ENCODE assay signal across 9 cellular contexts in the genomic region with DNA sequence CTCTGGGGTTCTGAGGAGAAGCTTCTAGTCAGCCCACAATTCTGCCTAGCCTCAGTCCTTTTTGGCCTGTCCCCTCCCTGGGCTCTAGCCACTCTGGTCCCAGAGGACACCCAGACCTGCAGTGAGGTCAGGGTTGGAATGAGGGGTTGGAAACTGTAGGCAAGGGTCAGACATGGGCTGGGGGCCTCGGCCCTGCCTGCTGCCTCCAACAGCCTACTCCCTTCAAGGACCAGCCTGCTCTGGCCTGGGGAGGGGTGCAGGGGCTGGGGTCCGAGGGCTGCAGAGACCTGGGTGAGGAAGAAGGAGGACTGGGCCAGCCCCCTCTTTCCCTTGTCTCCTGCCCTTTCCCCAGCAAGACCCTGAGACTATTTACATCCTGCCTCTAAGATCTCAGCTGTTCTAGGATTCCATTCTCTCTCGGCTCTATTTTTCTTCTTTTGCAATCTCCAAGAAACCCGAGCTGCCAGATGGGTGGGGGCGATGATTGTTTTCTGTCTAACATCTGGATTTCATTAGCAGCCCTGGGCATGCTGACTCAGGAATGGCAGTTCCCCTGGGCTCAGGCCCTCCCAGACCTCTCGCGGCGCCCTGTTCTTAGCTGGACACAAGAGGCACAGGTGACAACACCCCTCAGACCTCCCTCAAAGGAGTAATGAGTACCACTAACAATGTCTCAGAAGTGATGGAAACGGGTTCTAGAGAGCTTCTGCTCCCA. TPM values are rescaled to one million over a fixed set of nuclear protein-coding genes. Genes with fewer than 3 reads are reported as not detected.
DNase-seq lines count a peak whose midpoint lies in the region; ATAC-seq and TF ChIP-seq lines count a peak whose summit lies in the region.
"Had no signal": no experiment of that assay in that cellular context is flagged by ENCODE, and none has a peak within 500 bp of the region (broad histone marks: within the 10 kb centered on the region; RNA-seq: fewer than 3 reads in every experiment).

No MANE protein-coding gene starts in this region.

- peak overlapping the region; percentile 95 for H2BK20ac ChIP-seq in IMR-90 (ENCODE audit: low read depth, low read length)

- H3K27me3 ChIP-seq in IMR-90 (ENCODE audit: control insufficient read depth, insufficient read depth, low read length) (no peaks in the 10 kb centered on the region), tibial artery (no peaks in the 10 kb centered on the region)
- H3K27me3 ChIP-seq: right lobe of liver had no signal

- ATAC-seq in IMR-90 (ENCODE audit: low read depth): peak; percentile 80
- no peak for ATAC-seq in GM18909 (IDR thresholded peaks at IDR 0.05; ENCODE audit: poor library complexity, unreplicated experiment)
- ATAC-seq in GM18505 (IDR thresholded peaks at IDR 0.05; ENCODE audit: unreplicated experiment): no peak
- ATAC-seq: right lobe of liver had no signal

- peak overlapping the region; percentile 93 for H4K5ac ChIP-seq in IMR-90 (ENCODE audit: low read depth, low read length)

- H2AFZ ChIP-seq in IMR-90 (replicated peaks; ENCODE audit: low read length, poor library complexity): peak overlapping the region; percentile 39

- H3K4me3 ChIP-seq in IMR-90 (ENCODE audit: insufficient read depth, low read depth, low read length): no peak overlapping the region
- H3K4me3 ChIP-seq in coronary artery: peak overlapping the region; percentile 32
- H3K4me3 ChIP-seq in mesodermal cell (ENCODE audit: extremely low read depth, insufficient read depth, low read length, poor library complexity, severe bottlenecking): no peak overlapping the region
- no peak overlapping the region for H3K4me3 ChIP-seq in tibial artery

- TF ChIP-seq CTCF in IMR-90 (conservative IDR thresholded peaks at IDR 0.05; ENCODE audit: low read depth, low read length): no peak
- TF ChIP-seq CTCF in coronary artery (IDR thresholded peaks at IDR 0.05): no peak
- no peak for TF ChIP-seq CTCF in tibial artery (IDR thresholded peaks at IDR 0.05)

- TF ChIP-seq POLR2A in IMR-90 (IDR thresholded peaks at IDR 0.05; ENCODE audit: low read depth, low read length) (no peak), GM18505 (IDR thresholded peaks at IDR 0.05; ENCODE audit: borderline replicate concordance, extremely low read depth, insufficient read depth, insufficient read length) (no peak)

- H2AK5ac ChIP-seq in IMR-90 (ENCODE audit: low read depth, low read length): peak overlapping the region; percentile 93

- H3K9me3 ChIP-seq in IMR-90 (ENCODE audit: control insufficient read depth, insufficient read depth, low read length): no peaks in the 10 kb centered on the region
- no peaks in the 10 kb centered on the region for H3K9me3 ChIP-seq in mesodermal cell (ENCODE audit: control insufficient read depth, low read length)
- H3K9me3 ChIP-seq in tibial artery: no peaks in the 10 kb centered on the region
- H3K9me3 ChIP-seq: right lobe of liver had no signal

- H2BK5ac ChIP-seq in IMR-90 (ENCODE audit: low read depth, low read length, poor library complexity, severe bottlenecking): peak overlapping the region; percentile 92

- peak overlapping the region; percentile 21 for H2AK9ac ChIP-seq in IMR-90 (replicated peaks; ENCODE audit: low read depth, low read length, poor library complexity)

- H3K18ac ChIP-seq in IMR-90 (ENCODE audit: low read depth, low read length): peak overlapping the region; percentile 96

- in situ Hi-C loops in IMR-90 (cut with MboI; ENCODE audit: low sequenced_read_pairs): no loop called here

- H4K20me1 ChIP-seq in IMR-90 (ENCODE audit: insufficient read depth, low read length): peaks cover 31% of the 10 kb centered on the region

- TF ChIP-seq RAD21 in IMR-90 (IDR thresholded peaks at IDR 0.05; ENCODE audit: low read length): no peak

- peak overlapping the region; percentile 93 for H3K27ac ChIP-seq in IMR-90 (ENCODE audit: insufficient read depth, low read length)
- H3K27ac ChIP-seq in coronary artery: peak overlapping the region; percentile 35 to 79
- H3K27ac ChIP-seq in mesodermal cell (ENCODE audit: low read depth, low read length, severe bottlenecking): peak overlapping the region; percentile 62
- peak overlapping the region; percentile 59 to 67 for H3K27ac ChIP-seq in tibial artery

- peak overlapping the region; percentile 47 for H3K4me2 ChIP-seq in IMR-90 (ENCODE audit: low read depth, low read length)

- peak overlapping the region; percentile 92 for H3K4ac ChIP-seq in IMR-90 (ENCODE audit: low read depth, low read length)

- CTCF ChIA-PET in IMR-90 (lab: Yijun Ruan, JAX): interaction anchor here (1.1 kb wide), 1 partner anchor 46 kb away, joined by 3 read pairs; no protein-coding TSS in a partner anchor

- H2BK120ac ChIP-seq in IMR-90 (ENCODE audit: low read depth, low read length): peak overlapping the region; percentile 97

- POLR2A ChIA-PET in IMR-90 (lab: Charles Lee; ENCODE audit: unreplicated experiment): interaction anchor here (0.5 to 0.9 kb wide), 3 partner anchors 9 to 48 kb away, joined by 3 to 6 read pairs (median 3); no protein-coding TSS in a partner anchor

- peak overlapping the region; percentile 99; the same call in 2 of the 3 replicates for H2BK15ac ChIP-seq in IMR-90 (ENCODE audit: low read depth, low read length)

- no CpG with 5 or more reads among the region's 9 CpGs for WGBS in IMR-90 (ENCODE audit: extremely low coverage in 2 of 2, insufficient read length in 1 of 2), 2 experiments
- 83 to 93% methylated on average over 3 to 8 of the region's 9 CpGs for WGBS in mesodermal cell (ENCODE audit: insufficient coverage in 2 of 2), 2 experiments

- dilution Hi-C loops in IMR-90 (cut with HindIII; ENCODE audit: low sequenced_read_pairs, unreplicated experiment): no loop called here

- H3K56ac ChIP-seq in IMR-90 (ENCODE audit: extremely low read depth, insufficient read depth, low read length): 0 out of 2 replicates have a peak overlapping the region, but pooled peaks have one; percentile 27

- peaks cover 44 to 79% of the 10 kb centered on the region in 2 experiments for H3K79me1 ChIP-seq in IMR-90 (ENCODE audit: low read depth in 1 of 2, low read length in 2 of 2)

- H4K91ac ChIP-seq in IMR-90 (ENCODE audit: insufficient read depth, low read depth, low read length): peak overlapping the region; percentile 91

- peak overlapping the region; percentile 48 for H3K9ac ChIP-seq in IMR-90 (ENCODE audit: low read depth, low read length)

- peak; percentile 96 for DNase-seq in IMR-90
- DNase-seq in coronary artery (ENCODE audit: low spot score): no peak
- DNase-seq in tibial artery: peak in 1 of 2 donors; percentile 83
- no peak for DNase-seq in NCI-H146 (lab: John Stamatoyannopoulos, UW)
- no peak for DNase-seq in GOT3 (lab: John Stamatoyannopoulos, UW)

- peak overlapping the region; percentile 89 for H3K23ac ChIP-seq in IMR-90 (ENCODE audit: low read depth, low read length)

- H3K9me1 ChIP-seq in IMR-90 (ENCODE audit: insufficient read depth, low read length): peaks cover 41% of the 10 kb centered on the region

- no TSS peak for BruUV-seq in IMR-90 (replicated peaks; lab: Mats Ljungman, UMichigan)

- peak overlapping the region; percentile 44 to 82 for H4K8ac ChIP-seq in IMR-90 (ENCODE audit: low read depth in 2 of 2, low read length in 2 of 2)

- H3K36me3 ChIP-seq in IMR-90 (ENCODE audit: control insufficient read depth, insufficient read depth, low read length) (peaks cover 48% of the 10 kb centered on the region), mesodermal cell (ENCODE audit: control insufficient read depth, insufficient read depth, low read length) (peaks cover 54% of the 10 kb centered on the region), tibial artery (peaks cover under 1 to 40% (median 9%) of the 10 kb centered on the region in 3 donors)

- H3K14ac ChIP-seq in IMR-90 (replicated peaks; ENCODE audit: low read depth, low read length): peak overlapping the region; percentile 94

- intact Hi-C loops in IMR-90 (cut with micrococcal nuclease): loop anchor here (1.0 kb wide), 1 partner anchor 23 kb away; no protein-coding TSS in a partner anchor
- intact Hi-C loops in tibial artery (cut with DNase I; ENCODE audit: low total_unique reads): no loop called here

- H3K4me1 ChIP-seq in IMR-90 (ENCODE audit: control insufficient read depth, insufficient read depth, low read length): peaks cover 45% of the 10 kb centered on the region
- H3K4me1 ChIP-seq in mesodermal cell (ENCODE audit: control insufficient read depth, insufficient read depth, low read length, poor library complexity, severe bottlenecking): peaks cover 27% of the 10 kb centered on the region
- peaks cover 0 to 52% (median 36%) of the 10 kb centered on the region in 4 donors for H3K4me1 ChIP-seq in tibial artery

TF ChIP-seq in IMR-90, 13 proteins besides CTCF, POLR2A, EP300 and RAD21:
- peak; percentile 91 for TF ChIP-seq CEBPB (IDR thresholded peaks at IDR 0.05; ENCODE audit: low read depth, low read length)
- peak; percentile 92 for TF ChIP-seq MAFK (IDR thresholded peaks at IDR 0.05; ENCODE audit: low read depth, low read length)
- TF ChIP-seq MAZ (IDR thresholded peaks at IDR 0.05; ENCODE audit: borderline replicate concordance, low read depth, low read length): peak; percentile 91
- no peak for TF ChIP-seq MXI1 (IDR thresholded peaks at IDR 0.05; ENCODE audit: borderline replicate concordance, low read depth, low read length)
- peak; percentile 27; the same call in 1 of the 2 replicates for TF ChIP-seq SMC3 (IDR thresholded peaks at IDR 0.05; ENCODE audit: low read depth, low read length)
- peak; percentile 29; the same call in 1 of the 2 replicates for TF ChIP-seq NFE2L2 (IDR thresholded peaks at IDR 0.05; ENCODE audit: low read depth, low read length)

RNA-seq across cellular contexts. Expression of a gene that starts 23.1 kb away (rescaled TPM):
- total RNA-seq in IMR-90 (2012; rRNA removed): 12.2 and 15.1 TPM in 2 replicates
- polyA plus RNA-seq in IMR-90 (2012; rRNA removed): 25.9 and 29.9 TPM in 2 replicates
- polyA plus RNA-seq in IMR-90 (2012; cell fraction: cytosol; rRNA removed): 19.8 and 29.3 TPM in 2 replicates
- 22.4 and 28.3 TPM in 2 replicates for polyA plus RNA-seq in IMR-90 (2012; cell fraction: nucleus; rRNA removed; ENCODE audit: low replicate concordance)
- polyA plus RNA-seq in mesodermal cell (2013, experiment 1 of 2): 43.7 TPM
- polyA plus RNA-seq in mesodermal cell (2013, experiment 2 of 2): 41.4 TPM
